Comparison of ENCODE assay signal across 1 cellular context in the genomic region with DNA sequence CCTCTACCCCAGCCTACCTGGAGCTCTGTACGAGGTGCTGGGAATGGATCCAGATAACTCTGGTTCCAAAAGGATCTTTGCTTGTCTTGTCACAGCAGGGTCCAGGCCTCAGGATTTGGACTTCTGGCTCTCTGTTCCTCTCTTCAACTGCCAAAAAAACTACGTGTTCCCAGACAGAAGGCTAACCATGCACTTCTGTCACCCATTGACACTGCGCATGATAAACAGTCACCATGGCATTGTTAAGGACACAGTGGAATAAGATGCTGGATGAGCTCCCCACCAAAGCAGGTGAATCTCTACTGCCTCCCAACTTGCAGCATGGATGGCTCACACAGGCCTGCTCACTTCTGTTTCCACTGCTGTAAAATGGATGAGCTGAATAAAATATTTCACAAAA.
TF ChIP-seq lines count a peak whose summit lies in the region.

No MANE protein-coding gene starts in this region.

TF ChIP-seq in SK-N-SH treated with all-trans-retinoic acid at 6 μM for 48 hours, 23 proteins besides CTCF, POLR2A, EP300 and RAD21 (continued from another document):
- TF ChIP-seq, protein P1, sequence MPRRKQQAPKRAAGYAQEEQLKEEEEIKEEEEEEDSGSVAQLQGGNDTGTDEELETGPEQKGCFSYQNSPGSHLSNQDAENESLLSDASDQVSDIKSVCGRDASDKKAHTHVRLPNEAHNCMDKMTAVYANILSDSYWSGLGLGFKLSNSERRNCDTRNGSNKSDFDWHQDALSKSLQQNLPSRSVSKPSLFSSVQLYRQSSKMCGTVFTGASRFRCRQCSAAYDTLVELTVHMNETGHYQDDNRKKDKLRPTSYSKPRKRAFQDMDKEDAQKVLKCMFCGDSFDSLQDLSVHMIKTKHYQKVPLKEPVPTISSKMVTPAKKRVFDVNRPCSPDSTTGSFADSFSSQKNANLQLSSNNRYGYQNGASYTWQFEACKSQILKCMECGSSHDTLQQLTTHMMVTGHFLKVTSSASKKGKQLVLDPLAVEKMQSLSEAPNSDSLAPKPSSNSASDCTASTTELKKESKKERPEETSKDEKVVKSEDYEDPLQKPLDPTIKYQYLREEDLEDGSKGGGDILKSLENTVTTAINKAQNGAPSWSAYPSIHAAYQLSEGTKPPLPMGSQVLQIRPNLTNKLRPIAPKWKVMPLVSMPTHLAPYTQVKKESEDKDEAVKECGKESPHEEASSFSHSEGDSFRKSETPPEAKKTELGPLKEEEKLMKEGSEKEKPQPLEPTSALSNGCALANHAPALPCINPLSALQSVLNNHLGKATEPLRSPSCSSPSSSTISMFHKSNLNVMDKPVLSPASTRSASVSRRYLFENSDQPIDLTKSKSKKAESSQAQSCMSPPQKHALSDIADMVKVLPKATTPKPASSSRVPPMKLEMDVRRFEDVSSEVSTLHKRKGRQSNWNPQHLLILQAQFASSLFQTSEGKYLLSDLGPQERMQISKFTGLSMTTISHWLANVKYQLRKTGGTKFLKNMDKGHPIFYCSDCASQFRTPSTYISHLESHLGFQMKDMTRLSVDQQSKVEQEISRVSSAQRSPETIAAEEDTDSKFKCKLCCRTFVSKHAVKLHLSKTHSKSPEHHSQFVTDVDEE (CRISPR knock-in tag; IDR thresholded peaks at IDR 0.05), result no peak
- TF ChIP-seq, protein P2, sequence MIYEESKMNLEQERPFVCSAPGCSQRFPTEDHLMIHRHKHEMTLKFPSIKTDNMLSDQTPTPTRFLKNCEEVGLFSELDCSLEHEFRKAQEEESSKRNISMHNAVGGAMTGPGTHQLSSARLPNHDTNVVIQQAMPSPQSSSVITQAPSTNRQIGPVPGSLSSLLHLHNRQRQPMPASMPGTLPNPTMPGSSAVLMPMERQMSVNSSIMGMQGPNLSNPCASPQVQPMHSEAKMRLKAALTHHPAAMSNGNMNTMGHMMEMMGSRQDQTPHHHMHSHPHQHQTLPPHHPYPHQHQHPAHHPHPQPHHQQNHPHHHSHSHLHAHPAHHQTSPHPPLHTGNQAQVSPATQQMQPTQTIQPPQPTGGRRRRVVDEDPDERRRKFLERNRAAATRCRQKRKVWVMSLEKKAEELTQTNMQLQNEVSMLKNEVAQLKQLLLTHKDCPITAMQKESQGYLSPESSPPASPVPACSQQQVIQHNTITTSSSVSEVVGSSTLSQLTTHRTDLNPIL (CRISPR knock-in tag; IDR thresholded peaks at IDR 0.05; ENCODE audit: low read depth), result no peak
- TF ChIP-seq BACH2 (CRISPR knock-in tag; IDR thresholded peaks at IDR 0.05; ENCODE audit: borderline replicate concordance) (no peak), ZFP3 (CRISPR knock-in tag; IDR thresholded peaks at IDR 0.05) (no peak), TOX (CRISPR knock-in tag; IDR thresholded peaks at IDR 0.05; ENCODE audit: borderline replicate concordance) (no peak), ZFP30 (CRISPR knock-in tag; IDR thresholded peaks at IDR 0.05) (no peak), ZNF565 (CRISPR knock-in tag; conservative IDR thresholded peaks at IDR 0.05; ENCODE audit: low read depth) (no peak), ZC3H10 (CRISPR knock-in tag; IDR thresholded peaks at IDR 0.05) (no peak), ARNTL (CRISPR knock-in tag; IDR thresholded peaks at IDR 0.05; ENCODE audit: borderline replicate concordance, low read depth) (no peak), ESRRG (CRISPR knock-in tag; IDR thresholded peaks at IDR 0.05) (no peak), SNAI2 (CRISPR knock-in tag; IDR thresholded peaks at IDR 0.05) (no peak), GLIS3 (CRISPR knock-in tag; IDR thresholded peaks at IDR 0.05) (no peak), TCF4 (CRISPR knock-in tag; IDR thresholded peaks at IDR 0.05; ENCODE audit: borderline replicate concordance) (no peak), RARB (CRISPR knock-in tag; IDR thresholded peaks at IDR 0.05) (no peak), CSDC2 (CRISPR knock-in tag; IDR thresholded peaks at IDR 0.05) (no peak)
- TF ChIP-seq, protein P3, sequence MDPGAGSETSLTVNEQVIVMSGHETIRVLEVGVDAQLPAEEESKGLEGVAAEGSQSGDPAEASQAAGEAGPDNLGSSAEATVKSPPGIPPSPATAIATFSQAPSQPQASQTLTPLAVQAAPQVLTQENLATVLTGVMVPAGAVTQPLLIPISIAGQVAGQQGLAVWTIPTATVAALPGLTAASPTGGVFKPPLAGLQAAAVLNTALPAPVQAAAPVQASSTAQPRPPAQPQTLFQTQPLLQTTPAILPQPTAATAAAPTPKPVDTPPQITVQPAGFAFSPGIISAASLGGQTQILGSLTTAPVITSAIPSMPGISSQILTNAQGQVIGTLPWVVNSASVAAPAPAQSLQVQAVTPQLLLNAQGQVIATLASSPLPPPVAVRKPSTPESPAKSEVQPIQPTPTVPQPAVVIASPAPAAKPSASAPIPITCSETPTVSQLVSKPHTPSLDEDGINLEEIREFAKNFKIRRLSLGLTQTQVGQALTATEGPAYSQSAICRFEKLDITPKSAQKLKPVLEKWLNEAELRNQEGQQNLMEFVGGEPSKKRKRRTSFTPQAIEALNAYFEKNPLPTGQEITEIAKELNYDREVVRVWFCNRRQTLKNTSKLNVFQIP (CRISPR knock-in tag; IDR thresholded peaks at IDR 0.05; ENCODE audit: borderline replicate concordance, low read depth), result no peak
